2 cellular contexts compared by ENCODE assay signal in the genomic region with DNA sequence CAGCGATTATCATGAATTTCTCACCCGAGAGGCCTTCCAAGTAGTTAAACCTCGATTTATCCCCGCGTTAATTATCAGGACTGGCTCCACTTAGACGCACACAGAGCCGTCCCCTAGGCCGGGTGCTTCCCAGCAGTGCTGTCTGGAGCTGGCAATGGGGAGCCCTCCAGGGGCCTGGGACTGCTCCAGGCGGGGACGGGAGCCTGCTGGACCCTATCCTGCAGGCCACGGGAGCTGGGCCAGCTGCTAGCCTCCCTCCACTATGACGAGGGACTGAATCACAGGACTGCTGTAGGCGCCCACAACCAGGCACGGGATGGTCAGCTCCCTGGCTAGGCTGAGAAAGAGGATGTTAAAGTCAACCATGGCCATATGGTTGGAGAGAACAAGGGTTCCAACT.
A peak's percentile ranks its signal among the peaks of the same experiment; 100 is the strongest.
TF ChIP-seq lines count a peak whose summit lies in the region.

No MANE protein-coding gene starts in this region.

TF ChIP-seq in IMR-90, 13 proteins besides CTCF, POLR2A, EP300 and RAD21:
- TF ChIP-seq SMC3 (IDR thresholded peaks at IDR 0.05; ENCODE audit: low read depth, low read length) (peak; percentile 15; the same call in 1 of the 2 replicates), MAZ (IDR thresholded peaks at IDR 0.05; ENCODE audit: borderline replicate concordance, low read depth, low read length) (no peak), CEBPB (IDR thresholded peaks at IDR 0.05; ENCODE audit: low read depth, low read length) (no peak), BHLHE40 (IDR thresholded peaks at IDR 0.05; ENCODE audit: low read depth, low read length) (peak; percentile 96), USF2 (IDR thresholded peaks at IDR 0.05; ENCODE audit: low read depth, low read length) (0 out of 2 replicates have a peak, but pooled peaks have one; percentile 33), FOS (IDR thresholded peaks at IDR 0.05; ENCODE audit: low read depth, low read length) (peak; percentile 82)

TF ChIP-seq in H1, 55 proteins besides CTCF, POLR2A, EP300 and RAD21:
- no peak for TF ChIP-seq SUZ12 (IDR thresholded peaks at IDR 0.05; ENCODE audit: low read length)
- TF ChIP-seq SP4 (IDR thresholded peaks at IDR 0.05; ENCODE audit: low read length) = no peak
- no peak for TF ChIP-seq CHD1 (IDR thresholded peaks at IDR 0.05; ENCODE audit: low read depth, low read length)
- TF ChIP-seq HDAC6 (IDR thresholded peaks at IDR 0.05; ENCODE audit: low read depth, low read length) = no peak
- no peak for TF ChIP-seq EZH2 (IDR thresholded peaks at IDR 0.05; ENCODE audit: low read depth, low read length, severe bottlenecking)
- no peak for TF ChIP-seq USF2 (IDR thresholded peaks at IDR 0.05; ENCODE audit: low read length)
- TF ChIP-seq CHD2 (IDR thresholded peaks at IDR 0.05; ENCODE audit: low read length) = no peak
- TF ChIP-seq NRF1 (IDR thresholded peaks at IDR 0.05; ENCODE audit: low read depth, low read length) = no peak
- TF ChIP-seq CREB1 (IDR thresholded peaks at IDR 0.05) = no peak
- no peak for TF ChIP-seq RBBP5 (IDR thresholded peaks at IDR 0.05; ENCODE audit: borderline replicate concordance, low read depth, low read length)
- TF ChIP-seq TCF12 (IDR thresholded peaks at IDR 0.05; ENCODE audit: low read depth, low read length) = no peak
- TF ChIP-seq POLR2AphosphoS5 (IDR thresholded peaks at IDR 0.05; ENCODE audit: low read depth, low read length) = no peak
- no peak for TF ChIP-seq NANOG (IDR thresholded peaks at IDR 0.05; ENCODE audit: insufficient read depth, low read depth, low read length, poor library complexity, severe bottlenecking)
- no peak for TF ChIP-seq JUN (IDR thresholded peaks at IDR 0.05; ENCODE audit: low read depth, low read length)
- TF ChIP-seq TBP (IDR thresholded peaks at IDR 0.05; ENCODE audit: low read depth, low read length) = no peak
- no peak for TF ChIP-seq CBX8 (IDR thresholded peaks at IDR 0.05; ENCODE audit: borderline replicate concordance, low read depth, low read length)
- no peak for TF ChIP-seq SIN3A (conservative IDR thresholded peaks at IDR 0.05 in 1 of 2, IDR thresholded peaks at IDR 0.05 in 1 of 2; ENCODE audit: low read depth in 1 of 2, low read length in 2 of 2)
- TF ChIP-seq TAF7 (optimal IDR thresholded peaks at IDR 0.05; ENCODE audit: borderline replicate concordance, low read depth, low read length) = no peak
